Comparison of ENCODE assay signal across 8 cellular contexts in the genomic region with DNA sequence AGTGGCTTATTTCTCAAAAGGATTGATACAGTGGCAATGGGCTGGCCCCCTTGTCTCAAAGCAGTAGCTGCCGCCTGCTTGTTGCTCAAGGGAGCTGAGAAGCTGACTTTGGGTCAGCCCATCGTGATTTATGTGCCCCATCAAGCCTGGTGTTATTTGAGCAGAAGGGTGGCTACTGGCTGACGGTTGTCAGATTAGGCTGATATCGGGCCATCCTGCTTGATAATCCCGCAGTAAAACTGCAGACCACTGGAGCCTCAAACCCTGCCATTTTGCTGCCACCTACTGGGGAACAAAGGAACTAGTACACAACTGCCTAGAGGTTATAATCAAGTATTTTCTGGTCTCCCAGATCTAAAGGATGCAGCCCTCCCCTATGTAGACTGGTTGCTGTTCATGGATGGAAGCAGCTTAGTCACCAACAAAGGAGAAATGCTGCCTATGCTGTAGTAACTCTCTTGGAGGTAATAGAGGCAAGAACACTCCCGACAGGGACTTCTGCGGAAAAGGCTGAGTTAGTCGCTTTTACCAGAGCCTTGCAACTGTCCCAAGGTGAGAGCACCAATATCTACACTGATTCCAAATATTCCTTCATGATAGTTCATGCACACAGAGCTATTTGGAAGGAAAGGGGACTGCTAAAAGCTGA.
DNase-seq lines count a peak whose midpoint lies in the region; ATAC-seq and TF ChIP-seq lines count a peak whose summit lies in the region.

No MANE protein-coding gene starts in this region.

- H3K4me1 Mint-ChIP-seq in nephron progenitor cell, result peaks cover 23% of the 10 kb centered on the region
- H3K4me1 Mint-ChIP-seq in type B pancreatic cell (ENCODE audit: unreplicated experiment), result no peaks in the 10 kb centered on the region

- TF ChIP-seq CTCF in C4-2B (conservative IDR thresholded peaks at IDR 0.05), result peak; percentile 84
- peak; percentile 83 for TF ChIP-seq CTCF in nephron progenitor cell (IDR thresholded peaks at IDR 0.05)
- TF ChIP-seq CTCF in type B pancreatic cell (conservative IDR thresholded peaks at IDR 0.05), result peak; percentile 91

- no peaks in the 10 kb centered on the region for H3K36me3 Mint-ChIP-seq in nephron progenitor cell (ENCODE audit: low read depth)
- no peaks in the 10 kb centered on the region for H3K36me3 Mint-ChIP-seq in type B pancreatic cell

- peak; percentile 73 for ATAC-seq in GM18861 (IDR thresholded peaks at IDR 0.05; ENCODE audit: unreplicated experiment)
- peak; percentile 80 for ATAC-seq in HG03520 (IDR thresholded peaks at IDR 0.05; ENCODE audit: unreplicated experiment)

- H3K27me3 Mint-ChIP-seq in nephron progenitor cell (ENCODE audit: low read depth, poor library complexity), result no peaks in the 10 kb centered on the region
- H3K27me3 Mint-ChIP-seq in type B pancreatic cell, result no peaks in the 10 kb centered on the region

- H3K27ac ChIP-seq in C4-2B, result no peak overlapping the region

- H3K27ac Mint-ChIP-seq in nephron progenitor cell (no peak overlapping the region), type B pancreatic cell (no peak overlapping the region)

- H3K9me3 Mint-ChIP-seq in nephron progenitor cell, result no peaks in the 10 kb centered on the region
- no peaks in the 10 kb centered on the region for H3K9me3 Mint-ChIP-seq in type B pancreatic cell

- H3K4me3 Mint-ChIP-seq in nephron progenitor cell, result no peak overlapping the region
- H3K4me3 Mint-ChIP-seq in type B pancreatic cell, result no peak overlapping the region

- DNase-seq in NCI-H82 treated with DMSO at 0.1 percent for 48 hours (lab: John Stamatoyannopoulos, UW; ENCODE audit: unreplicated experiment) (peak; percentile 85), fibroblast of gingiva (ENCODE audit: low read depth) (peak; percentile 49), nephron progenitor cell (peak; percentile 72), type B pancreatic cell (ENCODE audit: extremely low spot score, unreplicated experiment) (peak; percentile 70)
- peak; percentile 57 for DNase-seq in activated CD8-positive, alpha-beta memory T cell treated with anti-CD3 and anti-CD28 coated beads, Interleukin-2, amount 50 U/mL, for 48 hours
